ENCODE assay signal across 23 cellular contexts in genomic region chr20:51864967-51865366, GRCh38.
"Had no signal": no experiment of that assay in that cellular context is flagged by ENCODE, and none has a peak within 500 bp of the region (broad histone marks: within the 10 kb centered on the region; RNA-seq: fewer than 3 reads in every experiment).

No MANE protein-coding gene starts in this region.

- DNase-seq: Kasumi-1, MM.1S, NCI-H1092 treated with DMSO at 0.1 percent for 48 hours, NCI-H1436, NCI-H187, NCI-H2029, NCI-H2081 treated with DMSO at 0.1 percent for 48 hours, NCI-H2171, NCI-H226, NCI-H446, NCI-H510A, NCI-H524 treated with DMSO at 0.1 percent for 48 hours, NCI-H69, NCI-H774, Right ventricle myocardium superior, RPMI8226, SIG-M5 had no signal

- H3K27ac ChIP-seq: KMS-11, SJSA1, SK-N-MC had no signal

- H3K4me3 Mint-ChIP-seq: IgD-negative memory B cell had no signal

- ATAC-seq: K562 had no signal

- H3K4me2 ChIP-seq: KMS-11 had no signal

- H3K9me3 ChIP-seq: SJSA1 had no signal

- H3K9ac ChIP-seq: KMS-11 had no signal

- FAIRE-seq: K562, RCC 7860 had no signal

- H3K4me1 Mint-ChIP-seq: IgD-negative memory B cell had no signal

- H3K27ac Mint-ChIP-seq: IgD-negative memory B cell had no signal

- H3K4me3 ChIP-seq: K562, SJSA1, SK-N-MC had no signal

- H3K27me3 ChIP-seq: SJSA1 had no signal

- H3K36me3 ChIP-seq: SJSA1 had no signal
